8 cellular contexts compared by ENCODE assay signal in the genomic region with DNA sequence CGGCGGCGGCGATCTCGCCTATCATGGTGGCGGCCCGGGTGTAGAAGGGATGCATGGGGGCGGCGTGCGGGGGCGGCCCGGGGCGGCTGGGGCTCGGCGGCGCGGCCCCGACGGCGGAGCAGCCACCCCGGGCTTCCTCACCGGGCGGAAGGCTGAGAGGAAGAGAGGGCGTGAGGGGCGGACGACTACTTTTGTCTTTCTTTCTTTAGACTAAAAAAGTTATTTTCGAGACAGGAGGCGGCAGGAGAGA.
A peak's percentile ranks its signal among the peaks of the same experiment; 100 is the strongest.
DNase-seq lines count a peak whose midpoint lies in the region; ATAC-seq and TF ChIP-seq lines count a peak whose summit lies in the region.

No MANE protein-coding gene starts in this region.

- peaks cover 58% of the 10 kb centered on the region for H3K36me3 Mint-ChIP-seq in activated naive CD4-positive, alpha-beta T cell treated with anti-CD3 and anti-CD28 coated beads, Interleukin-2, amount 50 U/mL, for 24 hours

- DNase-seq in stimulated activated CD8-positive, alpha-beta memory T cell treated with anti-CD3 and anti-CD28 coated beads, Interleukin-7, amount 100 ng/mL, for 24 hours (ENCODE audit: low read depth), result peak; percentile 30
- no peak for DNase-seq in NOMO-1 (lab: John Stamatoyannopoulos, UW; ENCODE audit: unreplicated experiment in 2 of 2)
- no peak for DNase-seq in NCI-H748 treated with DMSO at 0.1 percent for 48 hours (lab: John Stamatoyannopoulos, UW)
- no peak for DNase-seq in GM10248 (ENCODE audit: extremely low spot score)

- POLR2A ChIA-PET in GM10248 (lab: Yijun Ruan, JAX), result interaction anchor here (0.6 to 3.5 kb wide), 77 partner anchors 11 to 1327 kb away, joined by 3 to 127 read pairs (median 5); a partner anchor contains a TSS

- no peak for TF ChIP-seq CTCF in GM10248 (IDR thresholded peaks at IDR 0.05; ENCODE audit: control extremely low read depth, extremely low read depth, low read depth, missing control alignments)

- ATAC-seq in HG02970 (IDR thresholded peaks at IDR 0.05; ENCODE audit: low FRiP score, unreplicated experiment), result peak; percentile 19

- peaks cover 30% of the 10 kb centered on the region for H3K4me1 Mint-ChIP-seq in activated naive CD4-positive, alpha-beta T cell treated with anti-CD3 and anti-CD28 coated beads, Interleukin-2, amount 50 U/mL, for 24 hours

- CTCF ChIA-PET in GM10248 (lab: Yijun Ruan, JAX), result interaction anchor here (0.7 to 3.2 kb wide), 17 partner anchors 9 to 764 kb away, joined by 3 to 14 read pairs (median 4); no protein-coding TSS in a partner anchor

- no peaks in the 10 kb centered on the region for H3K9me3 Mint-ChIP-seq in activated naive CD4-positive, alpha-beta T cell treated with anti-CD3 and anti-CD28 coated beads, Interleukin-2, amount 50 U/mL, for 24 hours

- peak overlapping the region; percentile 99 for H3K27ac Mint-ChIP-seq in activated naive CD4-positive, alpha-beta T cell treated with anti-CD3 and anti-CD28 coated beads, Interleukin-2, amount 50 U/mL, for 24 hours

- H3K4me3 Mint-ChIP-seq in activated naive CD4-positive, alpha-beta T cell treated with anti-CD3 and anti-CD28 coated beads, Interleukin-2, amount 50 U/mL, for 24 hours, result peak overlapping the region; percentile 97

- H3K27me3 Mint-ChIP-seq in activated naive CD4-positive, alpha-beta T cell treated with anti-CD3 and anti-CD28 coated beads, Interleukin-2, amount 50 U/mL, for 24 hours, result no peaks in the 10 kb centered on the region

- H3K4me3 ChIP-seq in GM08714 (ENCODE audit: low read length) (peak overlapping the region; percentile 84), iPS-11a (ENCODE audit: low read depth, low read length) (peak overlapping the region; percentile 94)
